Comparison of ENCODE assay signal across 30 cellular contexts in genomic region chrX:155213731-155214130, GRCh38. TPM values are rescaled to one million over a fixed set of nuclear protein-coding genes. Genes with fewer than 3 reads are reported as not detected.
"Had no signal": no experiment of that assay in that cellular context is flagged by ENCODE, and none has a peak within 500 bp of the region (broad histone marks: within the 10 kb centered on the region; RNA-seq: fewer than 3 reads in every experiment).

No MANE protein-coding gene starts in this region.

- H3K4me3 ChIP-seq: colonic mucosa, coronary artery, dorsolateral prefrontal cortex, esophagus muscularis mucosa, esophagus squamous epithelium, gastrocnemius medialis, gastroesophageal sphincter, heart left ventricle, heart right ventricle had no signal

- H3K27me3 ChIP-seq: colonic mucosa, esophagus muscularis mucosa, esophagus squamous epithelium, foreskin keratinocyte, gastrocnemius medialis, gastroesophageal sphincter, heart left ventricle, heart right ventricle had no signal

- H3K4me1 ChIP-seq: colonic mucosa, foreskin keratinocyte had no signal

- H3K36me3 ChIP-seq: colonic mucosa, esophagus muscularis mucosa, esophagus squamous epithelium, gastrocnemius medialis, gastroesophageal sphincter, heart left ventricle, heart right ventricle had no signal

- FAIRE-seq: colon, endometrium, frontal cortex had no signal

- DNase-seq: colonic mucosa; cortex of kidney; dorsolateral prefrontal cortex; effector CD4-positive, alpha-beta T cell; effector CD8-positive, alpha-beta T cell; effector memory CD4-positive, alpha-beta T cell; effector memory CD8-positive, alpha-beta T cell; endodermal cell; erythroblast; esophagus squamous epithelium; foreskin fibroblast; foreskin keratinocyte; foreskin melanocyte; gastrocnemius medialis; glutamatergic neuron; head of caudate nucleus; heart left ventricle; heart right ventricle had no signal

- H3K27me3 Mint-ChIP-seq: dendritic cell treated with granulocyte-macrophage colony-stimulating factor and Interleukin-4, amounts not matched to agents 40 ng/mL and 50 ng/mL, for 4 days; effector memory CD8-positive, alpha-beta T cell had no signal

- H3K27ac Mint-ChIP-seq: dendritic cell treated with granulocyte-macrophage colony-stimulating factor and Interleukin-4, amounts not matched to agents 40 ng/mL and 50 ng/mL, for 4 days; effector memory CD8-positive, alpha-beta T cell; endodermal cell had no signal

- H3K9me3 Mint-ChIP-seq: dendritic cell treated with granulocyte-macrophage colony-stimulating factor and Interleukin-4, amounts not matched to agents 40 ng/mL and 50 ng/mL, for 4 days; effector memory CD8-positive, alpha-beta T cell had no signal

- H3K9me3 ChIP-seq: colonic mucosa, esophagus muscularis mucosa, esophagus squamous epithelium, gastrocnemius medialis, gastroesophageal sphincter, heart left ventricle, heart right ventricle had no signal

- ATAC-seq: effector memory CD8-positive, alpha-beta T cell; esophagus mucosa; foreskin keratinocyte; gastrocnemius medialis; gastroesophageal sphincter; heart left ventricle; heart right ventricle had no signal

- H3K4me3 Mint-ChIP-seq: dendritic cell treated with granulocyte-macrophage colony-stimulating factor and Interleukin-4, amounts not matched to agents 40 ng/mL and 50 ng/mL, for 4 days; effector memory CD8-positive, alpha-beta T cell; endodermal cell had no signal

- H3K27ac ChIP-seq: colonic mucosa, coronary artery, dorsolateral prefrontal cortex, epithelial cell of prostate, esophagus muscularis mucosa, esophagus squamous epithelium, foreskin keratinocyte, gastrocnemius medialis, gastroesophageal sphincter, heart left ventricle, heart right ventricle had no signal

RNA-seq across cellular contexts. Expression of gene RAB39B, which starts 50.6 kb away (rescaled TPM):
- total RNA-seq: endothelial cell of umbilical vein, epithelial cell of proximal tubule, esophagus mucosa, foreskin keratinocyte, glomerular endothelial cell had no signal
- polyA plus RNA-seq: endothelial cell of umbilical vein had no signal
